Comparison of ENCODE assay signal across 8 cellular contexts in genomic region chr6:32968770-32969684, GRCh38. TPM values are rescaled to one million over a fixed set of nuclear protein-coding genes. Genes with fewer than 3 reads are reported as not detected.
A peak's percentile ranks its signal among the peaks of the same experiment; 100 is the strongest.
DNase-seq lines count a peak whose midpoint lies in the region; ATAC-seq and TF ChIP-seq lines count a peak whose summit lies in the region.

No MANE protein-coding gene starts in this region.

- peak; percentile 72 for DNase-seq in NCI-H2029 (lab: John Stamatoyannopoulos, UW)
- no peak for DNase-seq in NCI-H2029 treated with DMSO at 0.1 percent for 48 hours (lab: John Stamatoyannopoulos, UW)
- peak; percentile 80 for DNase-seq in HS-5 (ENCODE audit: low read depth)
- peak; percentile 96 for DNase-seq in OCI-M1 (lab: John Stamatoyannopoulos, UW)
- DNase-seq in activated T-cell treated with anti-CD3 and anti-CD28 coated beads, Interleukin-2, amount 50 U/mL, for 72 hours, result peak; percentile 73 to 85
- no peak for DNase-seq in esophagus squamous epithelium (lab: John Stamatoyannopoulos, UW)
- DNase-seq in stimulated activated naive CD8-positive, alpha-beta T cell treated with anti-CD3 and anti-CD28 coated beads, Interleukin-15, Interleukin-2, amounts not matched to agents 100 U/mL and 50 U/mL, for 24 hours, result peak; percentile 79

- peak overlapping the region; percentile 98 for H3K27ac Mint-ChIP-seq in activated T-cell treated with anti-CD3 and anti-CD28 coated beads, Interleukin-2, amount 50 U/mL, for 72 hours

- H3K27me3 ChIP-seq in esophagus squamous epithelium, result no peaks in the 10 kb centered on the region
- H3K27me3 ChIP-seq in muscle layer of duodenum (ENCODE audit: low read depth, low read length), result no peaks in the 10 kb centered on the region

- no peaks in the 10 kb centered on the region for H3K9me3 Mint-ChIP-seq in activated T-cell treated with anti-CD3 and anti-CD28 coated beads, Interleukin-2, amount 50 U/mL, for 72 hours

- H3K36me3 ChIP-seq in esophagus squamous epithelium, result peaks cover 10 to 12% (median 10%) of the 10 kb centered on the region in 3 donors
- peaks cover 0 to 38% of the 10 kb centered on the region in 2 donors for H3K36me3 ChIP-seq in muscle layer of duodenum (ENCODE audit: control insufficient read depth in 1 of 2, insufficient read depth in 2 of 2, low read length in 2 of 2)

- H3K4me3 ChIP-seq in esophagus squamous epithelium, result peak overlapping the region; percentile 71 to 92 (median 89)
- H3K4me3 ChIP-seq in muscle layer of duodenum (ENCODE audit: low read depth in 1 of 2, low read length in 2 of 2), result peak overlapping the region; percentile 92 to 93

- H3K27me3 Mint-ChIP-seq in activated T-cell treated with anti-CD3 and anti-CD28 coated beads, Interleukin-2, amount 50 U/mL, for 72 hours (ENCODE audit: low read depth), result no peaks in the 10 kb centered on the region

- no peak for TF ChIP-seq CTCF in esophagus squamous epithelium (IDR thresholded peaks at IDR 0.05)

- ATAC-seq in activated T-cell treated with anti-CD3 and anti-CD28 coated beads, Interleukin-2, amount 50 U/mL, for 72 hours (replicated peaks in 1 of 2), result peak; percentile 10 to 16
- ATAC-seq in stimulated activated naive CD8-positive, alpha-beta T cell treated with anti-CD3 and anti-CD28 coated beads, Interleukin-15, Interleukin-2, amounts not matched to agents 100 U/mL and 50 U/mL, for 24 hours, result peak; percentile 5

- H3K4me1 ChIP-seq in esophagus squamous epithelium (peaks cover 4 to 35% (median 15%) of the 10 kb centered on the region in 3 donors), muscle layer of duodenum (ENCODE audit: control insufficient read depth in 1 of 2, insufficient read depth in 2 of 2, low read length in 2 of 2) (peaks cover 6 to 7% of the 10 kb centered on the region in 2 donors)

- no peaks in the 10 kb centered on the region for H3K9me3 ChIP-seq in esophagus squamous epithelium
- H3K9me3 ChIP-seq in muscle layer of duodenum (ENCODE audit: control insufficient read depth in 1 of 2, low read length in 2 of 2), result no peaks in the 10 kb centered on the region

- intact Hi-C loops in esophagus squamous epithelium (cut with DNase I), result no loop called here

- H3K4me1 Mint-ChIP-seq in activated T-cell treated with anti-CD3 and anti-CD28 coated beads, Interleukin-2, amount 50 U/mL, for 72 hours (ENCODE audit: low read depth), result peaks cover 31% of the 10 kb centered on the region

- peak overlapping the region; percentile 93 to 100 (median 100) for H3K27ac ChIP-seq in esophagus squamous epithelium
- peak overlapping the region; percentile 100 for H3K27ac ChIP-seq in muscle layer of duodenum (ENCODE audit: low read length)

- H3K4me3 Mint-ChIP-seq in activated T-cell treated with anti-CD3 and anti-CD28 coated beads, Interleukin-2, amount 50 U/mL, for 72 hours, result peak overlapping the region; percentile 86 to 97

- H3K36me3 Mint-ChIP-seq in activated T-cell treated with anti-CD3 and anti-CD28 coated beads, Interleukin-2, amount 50 U/mL, for 72 hours (ENCODE audit: insufficient read depth in 2 of 2), result peaks cover 27 to 38% of the 10 kb centered on the region in 2 donors

- WGBS in esophagus squamous epithelium, 2 donors, result 0% methylated on average over 9 to 15 of the region's 47 CpGs

- peak in 1 of 4 donors; percentile 58 for TF ChIP-seq POLR2A in esophagus squamous epithelium (IDR thresholded peaks at IDR 0.05)

RNA-seq across cellular contexts. Expression of gene BRD2, which starts 0.6 kb away (rescaled TPM):
- 100 to 1,000 TPM; 238 to 291 TPM for total RNA-seq in activated T-cell treated with anti-CD3 and anti-CD28 coated beads, Interleukin-2, amount 50 U/mL, for 72 hours
- total RNA-seq in esophagus squamous epithelium, result 100 to 1,000 TPM; 110 to 152 (median 132) TPM

RNA-seq across cellular contexts. Expression of gene HLA-DMA, which starts 16.1 kb away (rescaled TPM):
- 10 to 100 TPM; 19.4 to 20.2 TPM for total RNA-seq in activated T-cell treated with anti-CD3 and anti-CD28 coated beads, Interleukin-2, amount 50 U/mL, for 72 hours
- total RNA-seq in esophagus squamous epithelium, result 10 to 100 TPM in 2 of 4 donors, 1 to 10 TPM in 2; 4.7 to 36.4 (median 12.6) TPM

RNA-seq across cellular contexts. Expression of gene HLA-DMB, which starts 28.2 kb away (rescaled TPM):
- total RNA-seq in activated T-cell treated with anti-CD3 and anti-CD28 coated beads, Interleukin-2, amount 50 U/mL, for 72 hours, result 1 to 10 TPM; 3.4 to 3.6 TPM
- total RNA-seq in esophagus squamous epithelium, result 10 to 100 TPM in 2 of 4 donors, 1 to 10 TPM in 2; 3.4 to 24.8 (median 9.2) TPM

RNA-seq across cellular contexts. Expression of gene HLA-DOA, which starts 40.4 kb away (rescaled TPM):
- total RNA-seq in activated T-cell treated with anti-CD3 and anti-CD28 coated beads, Interleukin-2, amount 50 U/mL, for 72 hours, result 1 to 10 TPM; 3.1 to 3.9 TPM
- 1 to 10 TPM in 2 of 4 donors, under 1 TPM in 2; 0.61 to 9.7 (median 1.6) TPM for total RNA-seq in esophagus squamous epithelium

Comparison
In these comparisons a context has a peak if more than half of its experiments do, and no peak if none do; other contexts are left out.
1. DNase-seq: peak in NCI-H2029 (single experiment), HS-5 (single experiment), OCI-M1 (single experiment), activated T-cell treated with anti-CD3 and anti-CD28 coated beads, Interleukin-2, amount 50 U/mL, for 72 hours (2 of 2) and stimulated activated naive CD8-positive, alpha-beta T cell treated with anti-CD3 and anti-CD28 coated beads, Interleukin-15, Interleukin-2, amounts not matched to agents 100 U/mL and 50 U/mL, for 24 hours (single experiment); none in NCI-H2029 treated with DMSO at 0.1 percent for 48 hours (single experiment) and esophagus squamous epithelium (single experiment).